ENCODE assay signal across 17 cellular contexts in genomic region chr20:41277049-41277448, GRCh38.
"Had no signal": no experiment of that assay in that cellular context is flagged by ENCODE, and none has a peak within 500 bp of the region (broad histone marks: within the 10 kb centered on the region; RNA-seq: fewer than 3 reads in every experiment).

No MANE protein-coding gene starts in this region.

- DNase-seq: activated CD4-positive, alpha-beta T cell treated with anti-CD3 and anti-CD28 coated beads, Interleukin-2, amount 50 U/mL, for 48 hours; activated naive CD4-positive, alpha-beta T cell treated with anti-CD3 and anti-CD28 coated beads for 36 hours; activated naive CD8-positive, alpha-beta T cell treated with anti-CD3 and anti-CD28 coated beads, Interleukin-2, amount 50 U/mL, for 24 hours; effector memory CD4-positive, alpha-beta T cell; nephron progenitor cell; occipital lobe; SIG-M5; sigmoid colon; stimulated activated CD4-positive, alpha-beta T cell treated with anti-CD3 and anti-CD28 coated beads, Interleukin-12 subunit alpha, Interleukin-12 subunit beta, amount 100 ng/mL, for 4 hours; stimulated activated CD4-positive, alpha-beta T cell treated with anti-CD3 and anti-CD28 coated beads, Interleukin-2, amount 100 ng/mL, for 24 hours; upper lobe of left lung; WERI-Rb-1 had no signal

- H3K4me3 Mint-ChIP-seq: activated naive CD4-positive, alpha-beta T cell treated with anti-CD3 and anti-CD28 coated beads for 36 hours; activated naive CD8-positive, alpha-beta T cell treated with anti-CD3 and anti-CD28 coated beads, Interleukin-2, amount 50 U/mL, for 24 hours; nephron progenitor cell; T-helper 1 cell treated with Interleukin-12 subunit alpha and Interleukin-12 subunit beta and Interleukin-4 antibody, amounts not matched to agents 30 μg/mL and 1 μg/mL, for 36 hours had no signal

- H3K9me3 ChIP-seq: psoas muscle, sigmoid colon, upper lobe of left lung had no signal

- H3K36me3 ChIP-seq: sigmoid colon, upper lobe of left lung, WERI-Rb-1 had no signal

- H3K27ac Mint-ChIP-seq: activated naive CD4-positive, alpha-beta T cell treated with anti-CD3 and anti-CD28 coated beads for 36 hours; activated naive CD8-positive, alpha-beta T cell treated with anti-CD3 and anti-CD28 coated beads, Interleukin-2, amount 50 U/mL, for 24 hours; activated T-helper 2 cell treated with anti-CD3 and anti-CD28 coated beads, Interferon-gamma antibody, Interleukin-2, Interleukin-4, amounts not matched to agents 10 μg/mL and 5 μg/mL and 100 μg/mL, durations not matched to agents 14 hours and 24 hours and 36 hours; T-helper 1 cell treated with Interleukin-12 subunit alpha and Interleukin-12 subunit beta and Interleukin-4 antibody, amounts not matched to agents 30 μg/mL and 1 μg/mL, for 36 hours had no signal

- H3K27ac ChIP-seq: epithelial cell of prostate, WERI-Rb-1 had no signal

- H3K4me3 ChIP-seq: sigmoid colon, upper lobe of left lung had no signal

- H3K27me3 Mint-ChIP-seq: activated naive CD8-positive, alpha-beta T cell treated with anti-CD3 and anti-CD28 coated beads, Interleukin-2, amount 50 U/mL, for 24 hours had no signal

- H3K27me3 ChIP-seq: sigmoid colon, upper lobe of left lung had no signal

- H3K9me3 Mint-ChIP-seq: activated naive CD4-positive, alpha-beta T cell treated with anti-CD3 and anti-CD28 coated beads for 36 hours; activated naive CD8-positive, alpha-beta T cell treated with anti-CD3 and anti-CD28 coated beads, Interleukin-2, amount 50 U/mL, for 24 hours; activated T-helper 2 cell treated with anti-CD3 and anti-CD28 coated beads, Interferon-gamma antibody, Interleukin-2, Interleukin-4, amounts not matched to agents 10 μg/mL and 5 μg/mL and 100 μg/mL, durations not matched to agents 14 hours and 24 hours and 36 hours; nephron progenitor cell; T-helper 1 cell treated with Interleukin-12 subunit alpha and Interleukin-12 subunit beta and Interleukin-4 antibody, amounts not matched to agents 30 μg/mL and 1 μg/mL, for 36 hours had no signal

- ATAC-seq: activated naive CD8-positive, alpha-beta T cell treated with anti-CD3 and anti-CD28 coated beads, Interleukin-2, amount 50 U/mL, for 24 hours; psoas muscle had no signal

- FAIRE-seq: keratinocyte had no signal
